ENCODE assay signal across 10 cellular contexts in the genomic region with DNA sequence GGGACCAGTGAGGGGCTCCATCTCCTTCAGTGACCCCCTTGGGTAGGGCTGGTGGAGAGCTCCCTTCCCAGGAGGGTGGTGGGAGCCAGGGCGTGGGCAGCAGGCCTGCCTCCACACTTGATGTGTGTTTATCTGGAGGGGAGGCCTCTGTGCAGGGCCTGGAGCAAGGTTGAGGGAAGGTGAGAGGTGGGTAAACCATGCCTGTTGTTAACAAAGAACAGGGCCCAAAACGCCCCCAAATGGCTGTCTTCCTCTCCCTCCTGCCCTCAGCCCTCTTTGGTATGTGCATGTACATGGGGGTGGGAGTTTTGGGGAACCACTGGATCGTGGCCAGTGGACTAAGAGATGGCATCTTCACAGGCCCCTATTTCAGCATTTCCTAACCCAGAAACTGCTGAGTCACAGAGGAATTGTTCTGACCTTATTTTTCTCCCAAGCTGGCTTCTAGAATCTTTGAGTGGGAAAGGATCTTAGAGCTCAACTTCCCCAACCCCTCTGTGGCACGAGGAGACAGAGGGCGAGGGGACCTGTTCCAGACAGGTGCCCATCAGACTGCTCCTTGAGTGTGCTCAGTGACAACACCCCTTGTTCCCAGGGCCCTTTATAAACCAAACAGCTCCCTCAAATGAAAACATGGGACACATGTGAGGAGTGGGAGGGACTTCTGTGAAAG. TPM values are rescaled to one million over a fixed set of nuclear protein-coding genes. Genes with fewer than 3 reads are reported as not detected.
DNase-seq lines count a peak whose midpoint lies in the region; ATAC-seq and TF ChIP-seq lines count a peak whose summit lies in the region.
"Had no signal": no experiment of that assay in that cellular context is flagged by ENCODE, and none has a peak within 500 bp of the region (broad histone marks: within the 10 kb centered on the region; RNA-seq: fewer than 3 reads in every experiment).

No MANE protein-coding gene starts in this region.

- H3K4me3 Mint-ChIP-seq in activated naive CD4-positive, alpha-beta T cell treated with anti-CD3 and anti-CD28 coated beads for 36 hours = no peak overlapping the region

- H3K4me1 ChIP-seq in mesodermal cell (ENCODE audit: control insufficient read depth, insufficient read depth, low read length, poor library complexity, severe bottlenecking) = peaks cover 36% of the 10 kb centered on the region
- H3K4me1 ChIP-seq in transverse colon = peaks cover 40 to 60% (median 43%) of the 10 kb centered on the region in 4 donors

- peak overlapping the region; percentile 69 to 93 for H3K27ac Mint-ChIP-seq in activated naive CD4-positive, alpha-beta T cell treated with anti-CD3 and anti-CD28 coated beads, Interleukin-2, amount 50 U/mL, for 72 hours
- no peak overlapping the region for H3K27ac Mint-ChIP-seq in activated naive CD4-positive, alpha-beta T cell treated with anti-CD3 and anti-CD28 coated beads for 36 hours

- TF ChIP-seq CTCF in transverse colon (IDR thresholded peaks at IDR 0.05) = no peak

- no peaks in the 10 kb centered on the region for H3K27me3 ChIP-seq in transverse colon

- peaks cover 1% of the 10 kb centered on the region for H3K36me3 ChIP-seq in mesodermal cell (ENCODE audit: control insufficient read depth, insufficient read depth, low read length)
- no peaks in the 10 kb centered on the region for H3K36me3 ChIP-seq in transverse colon

- no peak for ATAC-seq in activated naive CD4-positive, alpha-beta T cell treated with anti-CD3 and anti-CD28 coated beads, Interleukin-2, amount 50 U/mL, for 72 hours
- ATAC-seq in HG03520 (IDR thresholded peaks at IDR 0.05; ENCODE audit: unreplicated experiment) = no peak

- H3K4me1 Mint-ChIP-seq in activated naive CD4-positive, alpha-beta T cell treated with anti-CD3 and anti-CD28 coated beads for 36 hours (ENCODE audit: low read depth) = peaks cover 35% of the 10 kb centered on the region

- H3K36me3 Mint-ChIP-seq in activated naive CD4-positive, alpha-beta T cell treated with anti-CD3 and anti-CD28 coated beads, Interleukin-2, amount 50 U/mL, for 72 hours = no peaks in the 10 kb centered on the region
- no peaks in the 10 kb centered on the region for H3K36me3 Mint-ChIP-seq in activated naive CD4-positive, alpha-beta T cell treated with anti-CD3 and anti-CD28 coated beads for 36 hours (ENCODE audit: low read depth)
- H3K36me3 Mint-ChIP-seq: naive B cell had no signal

- no peak for DNase-seq in activated naive CD4-positive, alpha-beta T cell treated with anti-CD3 and anti-CD28 coated beads, Interleukin-2, amount 50 U/mL, for 72 hours (ENCODE audit: low spot score in 2 of 2)
- DNase-seq in activated naive CD4-positive, alpha-beta T cell treated with anti-CD3 and anti-CD28 coated beads for 36 hours = no peak
- no peak for DNase-seq in transverse colon
- no peak for DNase-seq in NCI-H2227 treated with DMSO at 0.1 percent for 48 hours (lab: John Stamatoyannopoulos, UW)
- no peak for DNase-seq in iPS-NIHi11 (ENCODE audit: low spot score)
- DNase-seq: activated CD4-positive, alpha-beta T cell treated with anti-CD3 and anti-CD28 coated beads, Interleukin-2, amount 50 U/mL, for 4 hours; naive B cell had no signal

- CTCF ChIA-PET in activated naive CD4-positive, alpha-beta T cell treated with anti-CD3 and anti-CD28 coated beads for 36 hours (lab: Charles Lee) = interaction anchor here (0.8 to 20.0 kb wide), 13 partner anchors 8 to 61 kb away, joined by 3 to 728 read pairs (median 7); partner anchors contain the start of genes ENDOU and RAPGEF3

- H3K9me3 ChIP-seq in mesodermal cell (ENCODE audit: control insufficient read depth, low read length) (no peaks in the 10 kb centered on the region), transverse colon (no peaks in the 10 kb centered on the region)

- no peak for TF ChIP-seq POLR2A in transverse colon (IDR thresholded peaks at IDR 0.05)

- intact Hi-C loops in activated naive CD4-positive, alpha-beta T cell treated with anti-CD3 and anti-CD28 coated beads for 36 hours (cut with micrococcal nuclease) = loop anchor here (5.0 kb wide), 1 partner anchor 124 kb away; no protein-coding TSS in a partner anchor
- intact Hi-C loops in transverse colon (cut with DNase I; ENCODE audit: low total_unique reads) = loop anchor here (5.0 kb wide), 1 partner anchor 64 kb away; no protein-coding TSS in a partner anchor

- H3K4me3 ChIP-seq in mesodermal cell (ENCODE audit: extremely low read depth, insufficient read depth, low read length, poor library complexity, severe bottlenecking) = no peak overlapping the region
- no peak overlapping the region for H3K4me3 ChIP-seq in transverse colon

- no peak for TF ChIP-seq EP300 in transverse colon (IDR thresholded peaks at IDR 0.05; ENCODE audit: low read depth)

- in situ Hi-C loops in transverse colon (cut with MboI; ENCODE audit: low pct_ligation_motif_present in 1 of 4, low pct_unique_long_range_greater_than_20kb in 1 of 4, low sequenced_read_pairs in 3 of 4) = loop anchor here in 2 of 4 donors (5.0 to 10.0 kb wide), 2 partner anchors 59 to 62 kb away; no protein-coding TSS in a partner anchor

- 85% methylated on average over 4 of the region's 5 CpGs; no CpG with 5 or more reads in 1 of the 2 experiments for WGBS in mesodermal cell (ENCODE audit: insufficient coverage in 2 of 2), 2 experiments
- WGBS in transverse colon (ENCODE audit: low coverage in 1 of 2), 2 donors = 64% methylated on average over 4 of the region's 5 CpGs; no CpG with 5 or more reads in 1 of the 2 donors

- H3K9me3 Mint-ChIP-seq in activated naive CD4-positive, alpha-beta T cell treated with anti-CD3 and anti-CD28 coated beads, Interleukin-2, amount 50 U/mL, for 72 hours = no peaks in the 10 kb centered on the region
- H3K9me3 Mint-ChIP-seq in activated naive CD4-positive, alpha-beta T cell treated with anti-CD3 and anti-CD28 coated beads for 36 hours = no peaks in the 10 kb centered on the region
- H3K9me3 Mint-ChIP-seq: naive B cell had no signal

- peak overlapping the region; percentile 100 for H3K27ac ChIP-seq in angular gyrus (ENCODE audit: low read depth, low read length)
- H3K27ac ChIP-seq in mesodermal cell (ENCODE audit: low read depth, low read length, severe bottlenecking) = peak overlapping the region; percentile 43
- H3K27ac ChIP-seq in transverse colon = peak overlapping the region in 3 of 4 donors; percentile 14 to 61 (median 55)

- no peaks in the 10 kb centered on the region for H3K27me3 Mint-ChIP-seq in activated naive CD4-positive, alpha-beta T cell treated with anti-CD3 and anti-CD28 coated beads for 36 hours (ENCODE audit: low read depth)
- H3K27me3 Mint-ChIP-seq: naive B cell had no signal

RNA-seq across cellular contexts. Expression of gene SLC48A1, which starts 3.6 kb away (rescaled TPM):
- total RNA-seq in activated naive CD4-positive, alpha-beta T cell treated with anti-CD3 and anti-CD28 coated beads, Interleukin-2, amount 50 U/mL, for 72 hours = 1 to 10 TPM; 5.2 to 7.4 TPM
- 10 to 100 TPM; 16.6 to 21.0 TPM for total RNA-seq in activated naive CD4-positive, alpha-beta T cell treated with anti-CD3 and anti-CD28 coated beads for 36 hours
- polyA plus RNA-seq in mesodermal cell (2013, experiment 1 of 2) = 13.9 TPM
- polyA plus RNA-seq in mesodermal cell (2013, experiment 2 of 2) = 14.5 TPM
- total RNA-seq in transverse colon = 10 to 100 TPM; 19.9 to 76.7 (median 23.1) TPM

RNA-seq across cellular contexts. Expression of gene RAPGEF3, which starts 17.9 kb away (rescaled TPM):
- total RNA-seq in activated naive CD4-positive, alpha-beta T cell treated with anti-CD3 and anti-CD28 coated beads, Interleukin-2, amount 50 U/mL, for 72 hours = 1 to 10 TPM; 1.1 to 2.7 TPM
- total RNA-seq in activated naive CD4-positive, alpha-beta T cell treated with anti-CD3 and anti-CD28 coated beads for 36 hours = 1 to 10 TPM; 1.5 to 1.6 TPM
- 17.1 TPM for polyA plus RNA-seq in mesodermal cell (2013, experiment 1 of 2)
- polyA plus RNA-seq in mesodermal cell (2013, experiment 2 of 2) = 11.3 TPM
- 10 to 100 TPM in 2 of 4 donors, 1 to 10 TPM in 2; 8.1 to 51.7 (median 24.6) TPM for total RNA-seq in transverse colon

RNA-seq across cellular contexts. Expression of gene HDAC7, which starts 43.1 kb away (rescaled TPM):
- total RNA-seq in activated naive CD4-positive, alpha-beta T cell treated with anti-CD3 and anti-CD28 coated beads, Interleukin-2, amount 50 U/mL, for 72 hours = 100 to 1,000 TPM; 285 to 334 TPM
- total RNA-seq in activated naive CD4-positive, alpha-beta T cell treated with anti-CD3 and anti-CD28 coated beads for 36 hours = 100 to 1,000 TPM; 272 to 289 TPM
- polyA plus RNA-seq in mesodermal cell (2013, experiment 1 of 2) = 118 TPM
- 98.0 TPM for polyA plus RNA-seq in mesodermal cell (2013, experiment 2 of 2)
- total RNA-seq in transverse colon = 100 to 1,000 TPM in 1 of 4 donors, 10 to 100 TPM in 3; 19.4 to 133 (median 28.3) TPM

RNA-seq across cellular contexts. Expression of gene ENDOU, which starts 51.3 kb away (rescaled TPM):
- total RNA-seq in activated naive CD4-positive, alpha-beta T cell treated with anti-CD3 and anti-CD28 coated beads, Interleukin-2, amount 50 U/mL, for 72 hours = not detected
- total RNA-seq in activated naive CD4-positive, alpha-beta T cell treated with anti-CD3 and anti-CD28 coated beads for 36 hours = under 1 TPM in 1 of 2 experiments, not detected in 1; 0.15 TPM
- polyA plus RNA-seq in mesodermal cell (2013, experiment 1 of 2) = 0.26 TPM
- polyA plus RNA-seq in mesodermal cell (2013, experiment 2 of 2) = not detected
- under 1 TPM in 1 of 4 donors, not detected in 3; 0.32 TPM for total RNA-seq in transverse colon

Comparison
In these comparisons a context has a peak if more than half of its experiments do, and no peak if none do; other contexts are left out.
1. H3K27ac ChIP-seq: peak in every context shown above with its lines; median percentile 100 in angular gyrus; 55 in transverse colon; 43 in mesodermal cell.